Comparison of ENCODE assay signal across 1 cellular context in genomic region chr10:90138844-90139243, GRCh38.
TF ChIP-seq lines count a peak whose summit lies in the region.

No MANE protein-coding gene starts in this region.

TF ChIP-seq in HEK293, 187 proteins besides CTCF, POLR2A, EP300 and RAD21 (continued from another document):
- TF ChIP-seq ZNF639 (tag by site-specific recombination; IDR thresholded peaks at IDR 0.05) (no peak), ZNF610 (tag by site-specific recombination; IDR thresholded peaks at IDR 0.05; ENCODE audit: borderline replicate concordance) (no peak), ZNF24 (tag by site-specific recombination; IDR thresholded peaks at IDR 0.05) (no peak), SCRT2 (tag by site-specific recombination; IDR thresholded peaks at IDR 0.05) (0 out of 2 replicates have a peak, but pooled peaks have one; percentile 14)
